ENCODE assay signal across 1 cellular context in genomic region chr13:51025245-51025872, GRCh38.
TF ChIP-seq lines count a peak whose summit lies in the region.

No MANE protein-coding gene starts in this region.

TF ChIP-seq in GM23338, 12 proteins besides CTCF, POLR2A, EP300 and RAD21 (continued from another document):
- TF ChIP-seq REST (IDR thresholded peaks at IDR 0.05; ENCODE audit: unreplicated experiment) (no peak), ZNF462 (CRISPR knock-in tag; IDR thresholded peaks at IDR 0.05) (no peak), EZH2 (IDR thresholded peaks at IDR 0.05; ENCODE audit: low read depth, unreplicated experiment) (no peak)
TF ChIP-seq in GM23338: peak in this region for 0.
